In genomic region chr7:102044984-102045673, GRCh38 we compare ENCODE assay signal across 8 cellular contexts.
DNase-seq lines count a peak whose midpoint lies in the region; ATAC-seq and TF ChIP-seq lines count a peak whose summit lies in the region.

No MANE protein-coding gene starts in this region.

- no peaks in the 10 kb centered on the region for H3K9me3 ChIP-seq in BLaER1 treated with 17β-estradiol and CSF1 and Interleukin-3, amounts not matched to agents 10 nM and 100 nM (replicated peaks in 1 of 11)
- H3K9me3 ChIP-seq in esophagus squamous epithelium = no peaks in the 10 kb centered on the region

- intact Hi-C loops in esophagus squamous epithelium (cut with DNase I) = no loop called here

- H3K9me3 Mint-ChIP-seq in brain (peaks cover 0 to 2% (median 0%) of the 10 kb centered on the region in 5 experiments), mesothelial cell of epicardium (no peaks in the 10 kb centered on the region)

- H3K4me3 Mint-ChIP-seq in brain (peak overlapping the region in 4 of 5 experiments; percentile 60 to 72 (median 66)), mesothelial cell of epicardium (peak overlapping the region; percentile 29)

- H3K27me3 Mint-ChIP-seq in brain (no peaks in the 10 kb centered on the region), mesothelial cell of epicardium (ENCODE audit: low read depth) (peaks cover 5% of the 10 kb centered on the region)

- DNase-seq in NCI-H1417 treated with DMSO at 0.1 percent for 48 hours (lab: John Stamatoyannopoulos, UW) (peak; percentile 48), mesothelial cell of epicardium (ENCODE audit: low spot score in 2 of 2, unreplicated experiment in 2 of 2) (peak; percentile 50 to 79), germinal center (ENCODE audit: low spot score) (no peak), NCI-H2196 (lab: John Stamatoyannopoulos, UW; ENCODE audit: unreplicated experiment) (no peak), esophagus squamous epithelium (lab: John Stamatoyannopoulos, UW) (no peak)

- H3K4me2 ChIP-seq in BLaER1 treated with 17β-estradiol and CSF1 and Interleukin-3, amounts not matched to agents 10 nM and 100 nM = peak overlapping the region; percentile 71 to 96 (median 85)

- H3K4me1 Mint-ChIP-seq in brain (peaks cover 32% of the 10 kb centered on the region), mesothelial cell of epicardium (peaks cover 26% of the 10 kb centered on the region)

- peak overlapping the region; percentile 26 to 84 (median 65); a peak in 19 of 22 replicates for H3K9ac ChIP-seq in BLaER1 treated with 17β-estradiol and CSF1 and Interleukin-3, amounts not matched to agents 10 nM and 100 nM

- peaks cover 0 to 94% (median 22%) of the 10 kb centered on the region in 11 experiments; a peak in 14 of 22 replicates for H4K20me1 ChIP-seq in BLaER1 treated with 17β-estradiol and CSF1 and Interleukin-3, amounts not matched to agents 10 nM and 100 nM

- TF ChIP-seq CTCF in brain (conservative IDR thresholded peaks at IDR 0.05) (no peak), mesothelial cell of epicardium (IDR thresholded peaks at IDR 0.05; ENCODE audit: unreplicated experiment) (no peak), esophagus squamous epithelium (IDR thresholded peaks at IDR 0.05) (no peak)

- peak overlapping the region in 9 of 11 experiments; percentile 44 to 96 (median 85); a peak in 18 of 22 replicates for H3K27ac ChIP-seq in BLaER1 treated with 17β-estradiol and CSF1 and Interleukin-3, amounts not matched to agents 10 nM and 100 nM
- peak overlapping the region in 1 of 4 donors; percentile 32 for H3K27ac ChIP-seq in esophagus squamous epithelium

- peak overlapping the region; percentile 1 to 45 (median 24); a peak in 14 of 20 replicates for H3K4me3 ChIP-seq in BLaER1 treated with 17β-estradiol and CSF1 and Interleukin-3, amounts not matched to agents 10 nM and 100 nM
- peak overlapping the region in 2 of 4 donors; percentile 22 to 50 for H3K4me3 ChIP-seq in esophagus squamous epithelium

- TF ChIP-seq POLR2A in esophagus squamous epithelium (IDR thresholded peaks at IDR 0.05) = no peak

- 24 to 36% methylated on average over 22 to 27 of the region's 29 CpGs for WGBS in esophagus squamous epithelium, 2 donors

- H3K27ac Mint-ChIP-seq in brain = peak overlapping the region; percentile 4 to 93 (median 79)
- peak overlapping the region; percentile 77 for H3K27ac Mint-ChIP-seq in mesothelial cell of epicardium

- peaks cover 34 to 93% (median 78%) of the 10 kb centered on the region in 10 experiments for H3K4me1 ChIP-seq in BLaER1 treated with 17β-estradiol and CSF1 and Interleukin-3, amounts not matched to agents 10 nM and 100 nM
- peaks cover 0 to 20% (median 0%) of the 10 kb centered on the region in 3 donors for H3K4me1 ChIP-seq in esophagus squamous epithelium

- H3K36me3 Mint-ChIP-seq in brain (peaks cover 11% of the 10 kb centered on the region), mesothelial cell of epicardium (peaks cover 7% of the 10 kb centered on the region)

- H3K36me3 ChIP-seq in BLaER1 treated with 17β-estradiol and CSF1 and Interleukin-3, amounts not matched to agents 10 nM and 100 nM = peaks cover 0 to 16% (median 9%) of the 10 kb centered on the region in 11 experiments; a peak in 11 of 22 replicates
- H3K36me3 ChIP-seq in esophagus squamous epithelium = no peaks in the 10 kb centered on the region

- H3K27me3 ChIP-seq in BLaER1 treated with 17β-estradiol and CSF1 and Interleukin-3, amounts not matched to agents 10 nM and 100 nM = no peaks in the 10 kb centered on the region
- no peaks in the 10 kb centered on the region for H3K27me3 ChIP-seq in esophagus squamous epithelium

- ATAC-seq in HG03469 (IDR thresholded peaks at IDR 0.05; ENCODE audit: unreplicated experiment) = no peak

Comparison
In these comparisons a context has a peak if more than half of its experiments do, and no peak if none do; other contexts are left out.
1. DNase-seq: peak in NCI-H1417 treated with DMSO at 0.1 percent for 48 hours (single experiment) and mesothelial cell of epicardium (2 of 2); none in germinal center (single experiment), NCI-H2196 (single experiment) and esophagus squamous epithelium (single experiment).